In the genomic region with DNA sequence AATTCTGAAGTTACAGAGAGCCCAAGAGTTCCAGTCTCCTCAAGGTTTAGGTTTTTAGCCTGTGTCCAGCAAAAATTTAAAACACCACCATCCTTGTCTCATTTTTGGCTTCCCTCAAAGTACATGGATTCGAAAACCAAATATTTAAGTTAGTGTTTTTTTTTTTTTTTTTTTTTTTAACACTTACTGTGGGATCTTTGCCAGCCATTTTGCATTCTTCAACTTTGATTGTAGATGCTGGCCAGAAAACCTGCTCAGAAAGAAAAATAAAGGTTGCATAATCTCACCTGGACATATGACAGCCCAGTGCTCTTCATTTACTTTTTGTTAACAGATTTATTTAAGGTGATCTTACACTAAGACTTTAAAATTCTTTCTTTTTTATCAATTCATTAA, we compare ENCODE assay signal across 25 cellular contexts.
DNase-seq lines count a peak whose midpoint lies in the region; ATAC-seq, FAIRE-seq and TF ChIP-seq lines count a peak whose summit lies in the region.
"Had no signal": no experiment of that assay in that cellular context is flagged by ENCODE, and none has a peak within 500 bp of the region (broad histone marks: within the 10 kb centered on the region; RNA-seq: fewer than 3 reads in every experiment).

No MANE protein-coding gene starts in this region.

- no peaks in the 10 kb centered on the region for H3K36me3 Mint-ChIP-seq in activated CD4-positive, alpha-beta T cell treated with anti-CD3 and anti-CD28 coated beads, Interleukin-2, amount 10 ng/mL, durations not matched to agents 24 days and 14 days (ENCODE audit: low read depth)
- H3K36me3 Mint-ChIP-seq: activated CD4-positive, alpha-beta memory T cell treated with anti-CD3 and anti-CD28 coated beads for 36 hours had no signal

- FAIRE-seq in A549 (lab: Jason Lieb, UNC), result peak; percentile 18
- FAIRE-seq: A204.1 had no signal

- TF ChIP-seq CTCF in A549 (IDR thresholded peaks at IDR 0.05), result no peak
- no peak for TF ChIP-seq CTCF in gastroesophageal sphincter (IDR thresholded peaks at IDR 0.05)
- TF ChIP-seq CTCF in GM20000 (IDR thresholded peaks at IDR 0.05; ENCODE audit: extremely low read depth, missing control alignments), result no peak

- TF ChIP-seq EP300 in A549 (IDR thresholded peaks at IDR 0.05), result no peak
- TF ChIP-seq EP300 in gastroesophageal sphincter (IDR thresholded peaks at IDR 0.05), result no peak

- H3K9me3 ChIP-seq in A549 (no peaks in the 10 kb centered on the region), gastroesophageal sphincter (no peaks in the 10 kb centered on the region)
- H3K9me3 ChIP-seq: suprapubic skin had no signal

- H3K27me3 Mint-ChIP-seq in activated CD4-positive, alpha-beta T cell treated with anti-CD3 and anti-CD28 coated beads, Interleukin-2, amount 10 ng/mL, durations not matched to agents 24 days and 14 days, result no peaks in the 10 kb centered on the region
- H3K27me3 Mint-ChIP-seq: activated CD4-positive, alpha-beta memory T cell treated with anti-CD3 and anti-CD28 coated beads for 36 hours; IgD-negative memory B cell had no signal

- H3K9me3 Mint-ChIP-seq in activated CD4-positive, alpha-beta T cell treated with anti-CD3 and anti-CD28 coated beads, Interleukin-2, amount 10 ng/mL, durations not matched to agents 24 days and 14 days, result no peaks in the 10 kb centered on the region
- H3K9me3 Mint-ChIP-seq: activated CD4-positive, alpha-beta memory T cell treated with anti-CD3 and anti-CD28 coated beads for 36 hours; H9; nephron had no signal

- intact Hi-C loops in activated CD4-positive, alpha-beta T cell treated with anti-CD3 and anti-CD28 coated beads, Interleukin-2, amount 10 ng/mL, durations not matched to agents 24 days and 14 days (cut with micrococcal nuclease), result no loop called here

- H3K4me3 ChIP-seq in A549 (no peak overlapping the region), gastroesophageal sphincter (no peak overlapping the region)
- H3K4me3 ChIP-seq: suprapubic skin had no signal

- WGBS in A549 (ENCODE audit: missing lambda C conversion rate), result 10% methylated on average over 1 of the region's 1 CpG
- 23 to 38% methylated on average over 1 of the region's 1 CpG for WGBS in gastroesophageal sphincter (ENCODE audit: low coverage in 1 of 2), 2 donors

- no peak overlapping the region for H3K4me3 Mint-ChIP-seq in activated CD4-positive, alpha-beta T cell treated with anti-CD3 and anti-CD28 coated beads, Interleukin-2, amount 10 ng/mL, durations not matched to agents 24 days and 14 days
- H3K4me3 Mint-ChIP-seq: activated CD4-positive, alpha-beta memory T cell treated with anti-CD3 and anti-CD28 coated beads for 36 hours; H9; IgD-negative memory B cell; nephron had no signal

- no peaks in the 10 kb centered on the region for H3K36me3 ChIP-seq in gastroesophageal sphincter
- H3K36me3 ChIP-seq: suprapubic skin had no signal

- H3K4me1 ChIP-seq in A549 (peaks cover 93% of the 10 kb centered on the region), gastroesophageal sphincter (peaks cover 13 to 72% (median 25%) of the 10 kb centered on the region in 3 donors)

- H3K27me3 ChIP-seq in gastroesophageal sphincter, result no peaks in the 10 kb centered on the region
- H3K27me3 ChIP-seq: suprapubic skin had no signal

- no peak for TF ChIP-seq RAD21 in A549 (conservative IDR thresholded peaks at IDR 0.05 in 1 of 2, IDR thresholded peaks at IDR 0.05 in 1 of 2)

- DNase-seq in A549 (ENCODE audit: low read depth in 1 of 2, low spot score in 1 of 2) (no peak), HT1080 (ENCODE audit: low read depth) (peak; percentile 10), amniotic epithelial cell (ENCODE audit: low read depth) (peak; percentile 42), GM20000 (ENCODE audit: low spot score) (no peak), islet precursor cell (no peak)
- DNase-seq in activated CD4-positive, alpha-beta T cell treated with anti-CD3 and anti-CD28 coated beads, Interleukin-2, amount 10 ng/mL, durations not matched to agents 24 days and 14 days, result no peak
- DNase-seq: activated CD4-positive, alpha-beta memory T cell treated with anti-CD3 and anti-CD28 coated beads for 36 hours; activated naive CD4-positive, alpha-beta T cell; activated T-cell treated with anti-CD3 and anti-CD28 coated beads for 4 hours; aorta; GDM1; H9; kidney; NCI-H2029; NCI-H526; SHP77 treated with DMSO at 0.1 percent for 48 hours; stimulated activated CD4-positive, alpha-beta T cell treated with anti-CD3 and anti-CD28 coated beads, Interleukin-12 subunit alpha, Interleukin-12 subunit beta, amount 100 ng/mL, for 4 hours; stimulated activated CD8-positive, alpha-beta memory T cell treated with anti-CD3 and anti-CD28 coated beads, Interleukin-4, amount 100 ng/mL, for 48 hours had no signal

- peak overlapping the region; percentile 51 to 83 for H3K27ac ChIP-seq in A549
- H3K27ac ChIP-seq in gastroesophageal sphincter, result peak overlapping the region; percentile 16 to 58 (median 42)
- H3K27ac ChIP-seq: C4-2B, suprapubic skin had no signal

- H3K4me2 ChIP-seq in A549, result peak overlapping the region; percentile 65

- H3K27ac Mint-ChIP-seq in activated CD4-positive, alpha-beta T cell treated with anti-CD3 and anti-CD28 coated beads, Interleukin-2, amount 10 ng/mL, durations not matched to agents 24 days and 14 days, result no peak overlapping the region
- H3K27ac Mint-ChIP-seq: activated CD4-positive, alpha-beta memory T cell treated with anti-CD3 and anti-CD28 coated beads for 36 hours; H9; IgD-negative memory B cell had no signal

- TF ChIP-seq POLR2A in A549 (IDR thresholded peaks at IDR 0.05; ENCODE audit: low read length) (no peak), gastroesophageal sphincter (IDR thresholded peaks at IDR 0.05) (no peak)

- CTCF ChIA-PET in A549 (lab: Yijun Ruan, JAX), result no interaction called here

- POLR2A ChIA-PET in A549 (lab: Yijun Ruan, JAX), result no interaction called here

- ATAC-seq in A549, result no peak
- ATAC-seq in gastroesophageal sphincter, result peak; percentile 72
- no peak for ATAC-seq in HG02610 (IDR thresholded peaks at IDR 0.05; ENCODE audit: unreplicated experiment)

- H3K4me1 Mint-ChIP-seq in activated CD4-positive, alpha-beta T cell treated with anti-CD3 and anti-CD28 coated beads, Interleukin-2, amount 10 ng/mL, durations not matched to agents 24 days and 14 days, result no peaks in the 10 kb centered on the region
- H3K4me1 Mint-ChIP-seq: H9, IgD-negative memory B cell had no signal

TF ChIP-seq in A549, 52 proteins besides CTCF, POLR2A, EP300 and RAD21:
- TF ChIP-seq, protein P1, sequence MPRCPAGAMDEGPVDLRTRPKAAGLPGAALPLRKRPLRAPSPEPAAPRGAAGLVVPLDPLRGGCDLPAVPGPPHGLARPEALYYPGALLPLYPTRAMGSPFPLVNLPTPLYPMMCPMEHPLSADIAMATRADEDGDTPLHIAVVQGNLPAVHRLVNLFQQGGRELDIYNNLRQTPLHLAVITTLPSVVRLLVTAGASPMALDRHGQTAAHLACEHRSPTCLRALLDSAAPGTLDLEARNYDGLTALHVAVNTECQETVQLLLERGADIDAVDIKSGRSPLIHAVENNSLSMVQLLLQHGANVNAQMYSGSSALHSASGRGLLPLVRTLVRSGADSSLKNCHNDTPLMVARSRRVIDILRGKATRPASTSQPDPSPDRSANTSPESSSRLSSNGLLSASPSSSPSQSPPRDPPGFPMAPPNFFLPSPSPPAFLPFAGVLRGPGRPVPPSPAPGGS (IDR thresholded peaks at IDR 0.05), result no peak
- TF ChIP-seq CEBPB (IDR thresholded peaks at IDR 0.05), result peak; percentile 67 to 79; a peak in 3 of 4 replicates

Comparison
In these comparisons a context has a peak if more than half of its experiments do, and no peak if none do; other contexts are left out.
1. DNase-seq: peak in HT1080 (single experiment) and amniotic epithelial cell (single experiment); none in A549 (0 of 2), activated CD4-positive, alpha-beta T cell treated with anti-CD3 and anti-CD28 coated beads, Interleukin-2, amount 10 ng/mL, durations not matched to agents 24 days and 14 days (single experiment), GM20000 (single experiment) and islet precursor cell (single experiment).